10 cellular contexts compared by ENCODE assay signal in genomic region chr9:116152941-116153764, GRCh38. TPM values are rescaled to one million over a fixed set of nuclear protein-coding genes. Genes with fewer than 3 reads are reported as not detected.
DNase-seq lines count a peak whose midpoint lies in the region; ATAC-seq and TF ChIP-seq lines count a peak whose summit lies in the region.
"Had no signal": no experiment of that assay in that cellular context is flagged by ENCODE, and none has a peak within 500 bp of the region (broad histone marks: within the 10 kb centered on the region; RNA-seq: fewer than 3 reads in every experiment).

No MANE protein-coding gene starts in this region.

- H3K9me2 ChIP-seq in hepatocyte (replicated peaks; ENCODE audit: insufficient read depth), result no peaks in the 10 kb centered on the region

- TF ChIP-seq CTCF in WI38 (IDR thresholded peaks at IDR 0.05; ENCODE audit: low read depth, low read length) (no peak), hepatocyte (IDR thresholded peaks at IDR 0.05; ENCODE audit: poor library complexity) (no peak)

- H3K36me3 ChIP-seq in hepatocyte (replicated peaks; ENCODE audit: insufficient read depth, low read depth) (no peaks in the 10 kb centered on the region), skeletal muscle satellite cell (ENCODE audit: insufficient read depth, low read length) (no peaks in the 10 kb centered on the region)

- peak overlapping the region; percentile 85 for H3K27ac ChIP-seq in hepatocyte

- no peaks in the 10 kb centered on the region for H4K20me1 ChIP-seq in hepatocyte (ENCODE audit: insufficient read depth, poor library complexity, severe bottlenecking)

- no peak overlapping the region for H2AFZ ChIP-seq in hepatocyte

- no peaks in the 10 kb centered on the region for H3K9me3 ChIP-seq in hepatocyte (ENCODE audit: low read depth)
- no peaks in the 10 kb centered on the region for H3K9me3 ChIP-seq in skeletal muscle satellite cell (replicated peaks; ENCODE audit: low read length)

- peaks cover 15% of the 10 kb centered on the region for H3K4me1 ChIP-seq in hepatocyte (ENCODE audit: insufficient read depth)
- H3K4me1 ChIP-seq in skeletal muscle satellite cell (ENCODE audit: control insufficient read depth, insufficient read depth, low read length), result peaks cover 53% of the 10 kb centered on the region

- 12% methylated on average over 9 of the region's 9 CpGs for WGBS in hepatocyte (ENCODE audit: low lambda C conversion rate, missing lambda C conversion rate)

- H3K4me2 ChIP-seq in hepatocyte (peak overlapping the region; percentile 86), skeletal muscle satellite cell (ENCODE audit: low read length) (peak overlapping the region; percentile 80)

- H3K4me3 ChIP-seq in WI38 (ENCODE audit: low read depth, low read length), result peak overlapping the region; percentile 62
- H3K4me3 ChIP-seq in hepatocyte, result no peak overlapping the region
- no peak overlapping the region for H3K4me3 ChIP-seq in skeletal muscle satellite cell (ENCODE audit: low read length)

- H3K27me3 ChIP-seq in hepatocyte, result peaks cover 19% of the 10 kb centered on the region
- peaks cover 9% of the 10 kb centered on the region for H3K27me3 ChIP-seq in skeletal muscle satellite cell (ENCODE audit: control insufficient read depth, insufficient read depth, low read length)

- no peak for ATAC-seq in HG03039 (IDR thresholded peaks at IDR 0.05; ENCODE audit: unreplicated experiment)
- ATAC-seq: left colon had no signal

- peak; percentile 72 for DNase-seq in HCEC 1CT
- DNase-seq in hepatocyte (ENCODE audit: low spot score), result no peak
- no peak for DNase-seq in activated CD4-positive, alpha-beta T cell treated with anti-CD3 and anti-CD28 coated beads, Interleukin-2, amount 50 U/mL, for 48 hours
- no peak for DNase-seq in COLO829 (ENCODE audit: low spot score)
- no peak for DNase-seq in kidney glomerular epithelial cell (lab: John Stamatoyannopoulos, UW)
- DNase-seq: activated gamma-delta T cell treated with Interleukin-2 at 50 U/mL for 16 hours, left colon had no signal

- H3K9ac ChIP-seq in skeletal muscle satellite cell (ENCODE audit: low read depth, low read length), result peak overlapping the region; percentile 34

- H3K79me2 ChIP-seq in hepatocyte, result no peaks in the 10 kb centered on the region

RNA-seq across cellular contexts. Expression of gene PAPPA, which starts 0.4 kb away (rescaled TPM):
- total RNA-seq in hepatocyte, result 8.9 and 12.3 TPM in 2 replicates
- 2.8 and 5.4 TPM in 2 replicates for polyA plus RNA-seq in hepatocyte
- total RNA-seq in skeletal muscle satellite cell (2012; rRNA removed), result 30.8 and 39.3 TPM in 2 replicates
